In the genomic region with DNA sequence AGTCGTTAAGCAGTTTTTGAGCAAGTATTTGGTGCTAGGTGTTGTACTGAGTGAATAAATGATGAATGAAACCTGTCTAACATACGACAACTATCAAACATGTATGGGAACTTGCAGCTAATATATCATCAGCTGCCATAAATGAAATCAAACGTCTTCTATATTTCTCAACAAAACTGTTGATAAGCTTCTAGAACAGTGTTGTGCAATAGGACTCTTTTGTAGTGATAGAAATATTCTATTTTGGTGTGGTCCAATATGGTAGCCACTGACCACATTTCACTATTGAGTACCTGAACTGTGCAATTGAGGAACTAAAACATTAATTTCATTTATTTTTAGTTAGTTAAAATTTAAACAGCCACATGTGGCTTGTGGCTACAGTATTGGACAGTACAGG, we compare ENCODE assay signal across 25 cellular contexts. TPM values are rescaled to one million over a fixed set of nuclear protein-coding genes. Genes with fewer than 3 reads are reported as not detected.
"Had no signal": no experiment of that assay in that cellular context is flagged by ENCODE, and none has a peak within 500 bp of the region (broad histone marks: within the 10 kb centered on the region; RNA-seq: fewer than 3 reads in every experiment).

No MANE protein-coding gene starts in this region.

- H3K9me3 ChIP-seq: SJSA1 had no signal

- ATAC-seq: activated CD8-positive, alpha-beta memory T cell treated with anti-CD3 and anti-CD28 coated beads, Interleukin-2, amount 10 ng/mL, durations not matched to agents 7 days and 5 days; activated naive CD4-positive, alpha-beta T cell treated with anti-CD3 and anti-CD28 coated beads, Interleukin-2, amount 50 U/mL, for 72 hours; activated naive CD8-positive, alpha-beta T cell treated with anti-CD3 and anti-CD28 coated beads, Interleukin-2, amount 50 U/mL, for 24 hours; PC-3; SK-N-SH treated with all-trans-retinoic acid at 6 μM for 48 hours; WTC11 had no signal

- H3K36me3 ChIP-seq: cardiac muscle cell, SJSA1 had no signal

- H3K4me3 ChIP-seq: cardiac muscle cell, SJSA1 had no signal

- H3K27me3 ChIP-seq: cardiac muscle cell, SJSA1 had no signal

- H3K27ac ChIP-seq: cardiac muscle cell, SJSA1 had no signal

- DNase-seq: activated CD4-positive, alpha-beta T cell treated with anti-CD3 and anti-CD28 coated beads for 48 hours; activated CD4-positive, alpha-beta T cell treated with anti-CD3 and anti-CD28 coated beads, Interleukin-2, amount 50 U/mL, for 48 hours; activated CD4-positive, CD25-positive, alpha-beta regulatory T cell treated with anti-CD3 and anti-CD28 coated beads, Interleukin-2, amount 50 U/mL, for 72 hours; activated CD8-positive, alpha-beta memory T cell treated with anti-CD3 and anti-CD28 coated beads, Interleukin-2, amount 10 ng/mL, durations not matched to agents 7 days and 5 days; activated effector memory CD4-positive, alpha-beta T cell treated with Interleukin-2 at 50 U/mL for 16 hours; activated naive CD4-positive, alpha-beta T cell treated with Interleukin-2 at 50 U/mL for 16 hours; activated naive CD8-positive, alpha-beta T cell treated with anti-CD3 and anti-CD28 coated beads, Interleukin-2, amount 50 U/mL, for 24 hours; activated T-cell treated with anti-CD3 and anti-CD28 coated beads, Interleukin-2, amount 50 U/mL, for 24 hours; amygdala; KBM-7; NCI-H1105 treated with DMSO at 0.1 percent for 48 hours; NCI-H1436 treated with DMSO at 0.1 percent for 48 hours; NCI-H187; NCI-H2081; NCI-H446; NCI-H524; PC-3; SHP77; SW 1271 had no signal

RNA-seq across cellular contexts. Expression of a gene that starts 16.3 kb away (rescaled TPM):
- total RNA-seq: cardiac muscle cell, LHCN-M2 had no signal
- polyA plus RNA-seq: cardiac muscle cell had no signal
